In the genomic region with DNA sequence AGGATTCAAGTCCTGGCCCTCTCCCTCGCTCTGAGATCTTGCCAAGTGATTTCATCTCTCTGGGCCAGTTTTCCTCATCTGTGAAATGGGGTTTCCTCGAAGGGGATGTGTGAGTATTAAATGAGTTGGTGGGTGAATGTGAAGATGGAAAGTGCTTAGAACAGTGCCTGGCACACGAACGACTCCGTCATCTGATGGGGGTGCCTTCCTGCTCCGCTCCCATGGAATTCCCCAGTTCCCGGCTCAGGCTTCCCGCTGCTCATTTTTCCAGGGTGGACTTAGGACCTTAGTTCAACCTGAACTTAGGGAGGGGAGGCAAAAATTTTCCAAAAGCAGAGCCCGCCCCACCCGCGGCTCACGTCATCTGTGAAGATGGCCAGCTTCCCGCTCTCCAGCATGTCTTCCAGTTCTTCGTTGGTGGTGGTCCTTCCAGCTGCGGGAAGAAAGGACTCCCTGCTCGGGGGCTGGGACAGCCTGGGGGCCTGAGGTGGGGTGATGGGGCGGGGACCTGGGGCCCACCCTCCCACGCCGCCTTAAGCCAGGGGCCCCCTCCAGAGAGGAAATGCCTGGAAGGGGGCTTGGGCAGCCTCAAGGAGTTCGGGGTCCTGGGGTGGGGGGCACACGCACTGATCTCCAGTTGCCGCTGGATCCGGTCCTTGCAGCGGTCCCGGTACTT, we compare ENCODE assay signal across 6 cellular contexts. TPM values are rescaled to one million over a fixed set of nuclear protein-coding genes. Genes with fewer than 3 reads are reported as not detected.
DNase-seq lines count a peak whose midpoint lies in the region; ATAC-seq and TF ChIP-seq lines count a peak whose summit lies in the region.

No MANE protein-coding gene starts in this region.

- 12 to 20% (median 16%) methylated on average over 25 of the region's 25 CpGs for WGBS in psoas muscle, 3 donors

- intact Hi-C loops in psoas muscle (cut with DNase I) = loop anchor here in 1 of 2 donors (5.0 to 10.0 kb wide), 2 partner anchors 36 to 58 kb away; partner anchors contain the start of gene STX4

- H3K4me1 ChIP-seq in psoas muscle = peaks cover 6% of the 10 kb centered on the region

- TF ChIP-seq CTCF in psoas muscle (IDR thresholded peaks at IDR 0.05) = no peak

- ATAC-seq in psoas muscle (peak; percentile 2 to 27 (median 6)), HG03159 (IDR thresholded peaks at IDR 0.05; ENCODE audit: unreplicated experiment) (no peak)

- H3K4me3 ChIP-seq in psoas muscle = peak overlapping the region; percentile 73

- DNase-seq in HK-2 (ENCODE audit: unreplicated experiment) (peak; percentile 62), dermis microvascular lymphatic vessel endothelial cell (ENCODE audit: low read depth in 2 of 2) (peak; percentile 70 to 72), psoas muscle (no peak), NCI-H2081 (lab: John Stamatoyannopoulos, UW) (no peak), SK-N-DZ (ENCODE audit: low spot score) (no peak)

- no peaks in the 10 kb centered on the region for H3K27me3 ChIP-seq in psoas muscle (ENCODE audit: insufficient read depth in 3 of 3, low read length in 2 of 3)

- no peaks in the 10 kb centered on the region for H3K36me3 ChIP-seq in psoas muscle (ENCODE audit: insufficient read depth in 1 of 2, low read depth in 1 of 2)

- no peaks in the 10 kb centered on the region for H3K9me3 ChIP-seq in psoas muscle

- H3K27ac ChIP-seq in psoas muscle = peak overlapping the region; percentile 55

RNA-seq across cellular contexts. Expression of gene HSD3B7, which starts 11.5 kb away (rescaled TPM):
- 20.8 and 24.7 TPM in 2 replicates for total RNA-seq in dermis microvascular lymphatic vessel endothelial cell
- total RNA-seq in psoas muscle = 10 to 100 TPM in 1 of 4 donors, 1 to 10 TPM in 3; 3.2 to 12.8 (median 5.4) TPM
- 1 to 10 TPM; 3.5 to 4.9 (median 4.1) TPM for polyA plus RNA-seq in psoas muscle
- 1.6 and 2.3 TPM in 2 replicates for polyA plus RNA-seq in SK-N-DZ (2014; cell fraction: cytosol; rRNA removed)
- polyA plus RNA-seq in SK-N-DZ (2014; cell fraction: nucleus; rRNA removed) = 8.9 and 12.2 TPM in 2 replicates

RNA-seq across cellular contexts. Expression of gene STX1B, which starts 14.0 kb away (rescaled TPM):
- total RNA-seq in dermis microvascular lymphatic vessel endothelial cell (0.26 and 0.38 TPM in 2 replicates), psoas muscle (under 1 TPM in 3 of 4 donors, not detected in 1; 0.11 to 0.64 (median 0.26) TPM)
- polyA plus RNA-seq in psoas muscle = under 1 TPM; 0.04 to 0.14 (median 0.05) TPM
- polyA plus RNA-seq in SK-N-DZ (2014; cell fraction: cytosol; rRNA removed) = 4.4 and 5.7 TPM in 2 replicates
- polyA plus RNA-seq in SK-N-DZ (2014; cell fraction: nucleus; rRNA removed) = 9.6 and 24.8 TPM in 2 replicates

RNA-seq across cellular contexts. Expression of gene STX4, which starts 36.9 kb away (rescaled TPM):
- total RNA-seq in dermis microvascular lymphatic vessel endothelial cell (17.5 and 28.2 TPM in 2 replicates), psoas muscle (10 to 100 TPM; 47.6 to 57.8 (median 51.6) TPM)
- polyA plus RNA-seq in psoas muscle = 100 to 1,000 TPM in 1 of 3 donors, 10 to 100 TPM in 2; 61.8 to 123 (median 83.3) TPM
- 5.1 and 7.1 TPM in 2 replicates for polyA plus RNA-seq in SK-N-DZ (2014; cell fraction: cytosol; rRNA removed)
- polyA plus RNA-seq in SK-N-DZ (2014; cell fraction: nucleus; rRNA removed) = 16.9 and 18.5 TPM in 2 replicates

RNA-seq across cellular contexts. Expression of gene SETD1A, which starts 38.9 kb away (rescaled TPM):
- 1.7 and 4.2 TPM in 2 replicates for total RNA-seq in dermis microvascular lymphatic vessel endothelial cell
- 10 to 100 TPM; 13.3 to 19.0 (median 16.2) TPM for total RNA-seq in psoas muscle
- polyA plus RNA-seq in psoas muscle = 10 to 100 TPM in 1 of 3 donors, 1 to 10 TPM in 2; 7.9 to 15.9 (median 9.4) TPM
- 4.9 and 5.6 TPM in 2 replicates for polyA plus RNA-seq in SK-N-DZ (2014; cell fraction: cytosol; rRNA removed)
- 6.9 and 10.6 TPM in 2 replicates for polyA plus RNA-seq in SK-N-DZ (2014; cell fraction: nucleus; rRNA removed)

RNA-seq across cellular contexts. Expression of gene ORAI3, which starts 47.6 kb away (rescaled TPM):
- total RNA-seq in dermis microvascular lymphatic vessel endothelial cell (23.7 and 33.6 TPM in 2 replicates), psoas muscle (1 to 10 TPM; 3.6 to 5.8 (median 5.5) TPM)
- 1 to 10 TPM; 3.5 to 6.0 (median 4.0) TPM for polyA plus RNA-seq in psoas muscle
- 5.0 and 6.2 TPM in 2 replicates for polyA plus RNA-seq in SK-N-DZ (2014; cell fraction: cytosol; rRNA removed)
- 1.1 and 7.3 TPM in 2 replicates for polyA plus RNA-seq in SK-N-DZ (2014; cell fraction: nucleus; rRNA removed)

Comparison
In these comparisons a context has a peak if more than half of its experiments do, and no peak if none do; other contexts are left out.
1. DNase-seq: peak in HK-2 (single experiment) and dermis microvascular lymphatic vessel endothelial cell (2 of 2); none in psoas muscle (0 of 2), NCI-H2081 (0 of 2) and SK-N-DZ (single experiment).